Comparison of ENCODE assay signal across 20 cellular contexts in genomic region chr5:5065472-5065871, GRCh38.
"Had no signal": no experiment of that assay in that cellular context is flagged by ENCODE, and none has a peak within 500 bp of the region (broad histone marks: within the 10 kb centered on the region; RNA-seq: fewer than 3 reads in every experiment).

No MANE protein-coding gene starts in this region.

- H3K4me3 ChIP-seq: colonic mucosa, spleen had no signal

- DNase-seq: colonic mucosa; dermis blood vessel endothelial cell; effector CD4-positive, alpha-beta T cell; endodermal cell; erythroblast; foreskin melanocyte; head of caudate nucleus; hippocampal formation; mammary epithelial cell; naive thymus-derived CD4-positive, alpha-beta T cell; posterior cingulate gyrus; spleen; stimulated activated CD4-positive, alpha-beta T cell treated with anti-CD3 and anti-CD28 coated beads, Interleukin-15, amount 100 ng/mL, for 24 hours; stimulated activated CD4-positive, alpha-beta T cell treated with anti-CD3 and anti-CD28 coated beads, Interleukin-1b, Interleukin-23, amount 100 ng/mL, for 48 hours; stimulated activated CD4-positive, alpha-beta T cell treated with anti-CD3 and anti-CD28 coated beads, Interleukin-4, amount 100 ng/mL, for 24 hours; stimulated activated naive B cell treated with anti-CD40 and anti-IgM and Interleukin-4, amounts not matched to agents 10 μg/mL and 1 μg/mL and 100 μg/mL, for 72 hours; trophoblast cell had no signal

- FAIRE-seq: endothelial cell of umbilical vein had no signal

- H3K36me3 ChIP-seq: colonic mucosa, neutrophil, spleen had no signal

- H3K27ac ChIP-seq: colonic mucosa, neutrophil, spleen had no signal

- ATAC-seq: naive thymus-derived CD4-positive, alpha-beta T cell; sciatic nerve; stimulated activated naive B cell treated with anti-CD40 and anti-IgM and Interleukin-4, amounts not matched to agents 10 μg/mL and 1 μg/mL and 100 μg/mL, for 72 hours had no signal

- H3K4me1 ChIP-seq: colonic mucosa, spleen had no signal

- H3K9me3 ChIP-seq: colonic mucosa, neutrophil, spleen had no signal

- H3K27me3 ChIP-seq: colonic mucosa, neutrophil, spleen had no signal
